ENCODE assay signal across 23 cellular contexts in genomic region chr3:120492103-120492502, GRCh38. TPM values are rescaled to one million over a fixed set of nuclear protein-coding genes. Genes with fewer than 3 reads are reported as not detected.
DNase-seq lines count a peak whose midpoint lies in the region; ATAC-seq, FAIRE-seq and TF ChIP-seq lines count a peak whose summit lies in the region.
"Had no signal": no experiment of that assay in that cellular context is flagged by ENCODE, and none has a peak within 500 bp of the region (broad histone marks: within the 10 kb centered on the region; RNA-seq: fewer than 3 reads in every experiment).

No MANE protein-coding gene starts in this region.

- H3K4me1 Mint-ChIP-seq in activated CD8-positive, alpha-beta T cell treated with anti-CD3 and anti-CD28 coated beads, Interleukin-2, amount 10 ng/mL, durations not matched to agents 7 days and 5 days (ENCODE audit: low read depth), result no peaks in the 10 kb centered on the region
- H3K4me1 Mint-ChIP-seq: CD14-positive monocyte; CD4-positive, alpha-beta memory T cell; IgD-negative memory B cell had no signal

- no peak overlapping the region for H3K4me3 Mint-ChIP-seq in activated CD8-positive, alpha-beta T cell treated with anti-CD3 and anti-CD28 coated beads, Interleukin-2, amount 10 ng/mL, durations not matched to agents 7 days and 5 days
- H3K4me3 Mint-ChIP-seq: CD14-positive monocyte; CD4-positive, alpha-beta memory T cell; IgD-negative memory B cell had no signal

- peak overlapping the region; percentile 75; the same call in 1 of the 2 replicates for H3K27ac ChIP-seq in C4-2B
- H3K27ac ChIP-seq: 22Rv1, A549, HL-60 had no signal

- ATAC-seq in left colon, result peak; percentile 95
- no peak for ATAC-seq in activated CD8-positive, alpha-beta T cell treated with anti-CD3 and anti-CD28 coated beads, Interleukin-2, amount 10 ng/mL, durations not matched to agents 7 days and 5 days
- ATAC-seq: A549 had no signal

- no peak overlapping the region for H3K27ac Mint-ChIP-seq in activated CD8-positive, alpha-beta T cell treated with anti-CD3 and anti-CD28 coated beads, Interleukin-2, amount 10 ng/mL, durations not matched to agents 7 days and 5 days
- H3K27ac Mint-ChIP-seq: CD14-positive monocyte; CD4-positive, alpha-beta memory T cell; IgD-negative memory B cell had no signal

- no peak overlapping the region for H3K4me3 ChIP-seq in LNCaP clone FGC (ENCODE audit: low read depth, low read length)
- H3K4me3 ChIP-seq: A549 had no signal

- no peaks in the 10 kb centered on the region for H3K36me3 Mint-ChIP-seq in activated CD8-positive, alpha-beta T cell treated with anti-CD3 and anti-CD28 coated beads, Interleukin-2, amount 10 ng/mL, durations not matched to agents 7 days and 5 days (ENCODE audit: low read depth)
- H3K36me3 Mint-ChIP-seq: CD14-positive monocyte; CD4-positive, alpha-beta memory T cell; IgD-negative memory B cell had no signal

- TF ChIP-seq CTCF in C4-2B (conservative IDR thresholded peaks at IDR 0.05) (no peak), LNCaP clone FGC (IDR thresholded peaks at IDR 0.05; ENCODE audit: control insufficient read depth, extremely low read depth, insufficient read depth) (no peak)

- POLR2A ChIA-PET in activated CD8-positive, alpha-beta T cell treated with anti-CD3 and anti-CD28 coated beads, Interleukin-2, amount 10 ng/mL, durations not matched to agents 7 days and 5 days (lab: Charles Lee), result no interaction called here

- DNase-seq in LNCaP clone FGC (ENCODE audit: low read depth) (peak; percentile 77), left colon (no peak), urothelium cell line (ENCODE audit: low spot score) (no peak), NCI-H226 (no peak), NCI-H524 treated with DMSO at 0.1 percent for 48 hours (lab: John Stamatoyannopoulos, UW) (no peak)
- no peak for DNase-seq in activated CD8-positive, alpha-beta T cell treated with anti-CD3 and anti-CD28 coated beads, Interleukin-2, amount 10 ng/mL, durations not matched to agents 7 days and 5 days
- DNase-seq: AML-193; CD4-positive, alpha-beta memory T cell; DMS153; DMS79; GDM1; GOT3; H7; KBM-7 had no signal

- H3K9me3 Mint-ChIP-seq in activated CD8-positive, alpha-beta T cell treated with anti-CD3 and anti-CD28 coated beads, Interleukin-2, amount 10 ng/mL, durations not matched to agents 7 days and 5 days (ENCODE audit: insufficient read depth), result no peaks in the 10 kb centered on the region

- intact Hi-C loops in left colon (cut with DNase I, micrococcal nuclease), result no loop called here

- peak; percentile 40 for FAIRE-seq in urothelium cell line (lab: Jason Lieb, UNC)
- FAIRE-seq: A549, GM12892, GM18507, HTR-8/SVneo had no signal

- CTCF ChIA-PET in activated CD8-positive, alpha-beta T cell treated with anti-CD3 and anti-CD28 coated beads, Interleukin-2, amount 10 ng/mL, durations not matched to agents 7 days and 5 days (lab: Charles Lee), result no interaction called here

- peaks cover 8% of the 10 kb centered on the region for H3K27me3 Mint-ChIP-seq in activated CD8-positive, alpha-beta T cell treated with anti-CD3 and anti-CD28 coated beads, Interleukin-2, amount 10 ng/mL, durations not matched to agents 7 days and 5 days (ENCODE audit: low read depth)

RNA-seq across cellular contexts. Expression of gene FSTL1, which starts 41.3 kb away (rescaled TPM):
- total RNA-seq in left colon, result 10 to 100 TPM; 34.4 to 61.7 TPM
- total RNA-seq in activated CD8-positive, alpha-beta T cell treated with anti-CD3 and anti-CD28 coated beads, Interleukin-2, amount 10 ng/mL, durations not matched to agents 7 days and 5 days, result under 1 TPM; 0.37 to 0.50 TPM

Comparison
In these comparisons a context has a peak if more than half of its experiments do, and no peak if none do; other contexts are left out.
1. RNA of gene FSTL1, which starts 41.3 kb away (total RNA-seq): 34.4 to 61.7 TPM in left colon; 0.37 to 0.50 TPM in activated CD8-positive, alpha-beta T cell treated with anti-CD3 and anti-CD28 coated beads, Interleukin-2, amount 10 ng/mL, durations not matched to agents 7 days and 5 days; every median in the first group is over 10 times any median in the second.